17 cellular contexts compared by ENCODE assay signal in genomic region chr3:4531478-4532025, GRCh38. TPM values are rescaled to one million over a fixed set of nuclear protein-coding genes. Genes with fewer than 3 reads are reported as not detected.
DNase-seq lines count a peak whose midpoint lies in the region; ATAC-seq and TF ChIP-seq lines count a peak whose summit lies in the region.
"Had no signal": no experiment of that assay in that cellular context is flagged by ENCODE, and none has a peak within 500 bp of the region (broad histone marks: within the 10 kb centered on the region; RNA-seq: fewer than 3 reads in every experiment).

No MANE protein-coding gene starts in this region.

- TF ChIP-seq CTCF in MCF 10A (IDR thresholded peaks at IDR 0.05; ENCODE audit: unreplicated experiment) (no peak), breast epithelium (IDR thresholded peaks at IDR 0.05) (no peak), WERI-Rb-1 (IDR thresholded peaks at IDR 0.05; ENCODE audit: low read depth, low read length) (no peak), kidney epithelial cell (IDR thresholded peaks at IDR 0.05; ENCODE audit: insufficient read depth, low read length, poor library complexity, severe bottlenecking) (no peak), upper lobe of left lung (IDR thresholded peaks at IDR 0.05) (no peak)

- no peak overlapping the region for H3K27ac Mint-ChIP-seq in MCF 10A (ENCODE audit: low read depth, unreplicated experiment)

- no peak overlapping the region for H3K4me3 ChIP-seq in breast epithelium
- no peak overlapping the region for H3K4me3 ChIP-seq in WERI-Rb-1 (ENCODE audit: low read depth, low read length)
- H3K4me3 ChIP-seq in kidney epithelial cell (ENCODE audit: low read depth, low read length) = no peak overlapping the region
- H3K4me3 ChIP-seq in upper lobe of left lung = no peak overlapping the region
- H3K4me3 ChIP-seq: tibial artery had no signal

- BruUV-seq in MCF 10A (replicated peaks; lab: Mats Ljungman, UMichigan) = no TSS peak

- no peak overlapping the region for H3K4me3 Mint-ChIP-seq in MCF 10A (ENCODE audit: unreplicated experiment)

- intact Hi-C loops in MCF 10A (cut with micrococcal nuclease) = no loop called here
- intact Hi-C loops in breast epithelium (cut with DNase I; ENCODE audit: low total_unique reads) = loop anchor here (5.0 kb wide), 1 partner anchor 326 kb away; no protein-coding TSS in a partner anchor

- H3K4me1 Mint-ChIP-seq in MCF 10A (ENCODE audit: insufficient read depth, unreplicated experiment) = peaks cover 7% of the 10 kb centered on the region

- H3K4me1 ChIP-seq in breast epithelium = peaks cover 5 to 9% of the 10 kb centered on the region in 2 donors
- peaks cover 22 to 44% (median 27%) of the 10 kb centered on the region in 4 donors for H3K4me1 ChIP-seq in upper lobe of left lung

- TF ChIP-seq POLR2A in breast epithelium (IDR thresholded peaks at IDR 0.05) (no peak), upper lobe of left lung (IDR thresholded peaks at IDR 0.05) (no peak)

- H3K27me3 Mint-ChIP-seq in MCF 10A (ENCODE audit: insufficient read depth, unreplicated experiment) = no peaks in the 10 kb centered on the region

- no peaks in the 10 kb centered on the region for H3K36me3 Mint-ChIP-seq in MCF 10A (ENCODE audit: insufficient read depth, unreplicated experiment)

- H3K27ac ChIP-seq in breast epithelium (peak overlapping the region in 1 of 2 donors; percentile 21), WERI-Rb-1 (peak overlapping the region; percentile 60), upper lobe of left lung (no peak overlapping the region)
- H3K27ac ChIP-seq: parathyroid adenoma had no signal

- CTCF ChIA-PET in MCF 10A (lab: Yijun Ruan, JAX) = no interaction called here

- DNase-seq in MCF 10A (ENCODE audit: unreplicated experiment) (peak; percentile 42), breast epithelium (ENCODE audit: low spot score in 2 of 2) (no peak), WERI-Rb-1 (no peak), kidney epithelial cell (ENCODE audit: low read depth) (peak; percentile 9), upper lobe of left lung (peak in 1 of 2 donors; percentile 63), NAMALWA (ENCODE audit: low spot score) (no peak)
- DNase-seq: ACHN; activated naive CD4-positive, alpha-beta T cell; cerebellar nuclear complex; hippocampal formation; NCI-H1436 treated with DMSO at 0.1 percent for 48 hours; NCI-H524 treated with DMSO at 0.1 percent for 48 hours; SHP77 treated with DMSO at 0.1 percent for 48 hours; tibial artery had no signal

- POLR2A ChIA-PET in MCF 10A (lab: Yijun Ruan, JAX) = no interaction called here

- no peaks in the 10 kb centered on the region for H3K9me3 ChIP-seq in breast epithelium
- H3K9me3 ChIP-seq in WERI-Rb-1 (ENCODE audit: severe bottlenecking) = no peaks in the 10 kb centered on the region
- H3K9me3 ChIP-seq in upper lobe of left lung = no peaks in the 10 kb centered on the region
- H3K9me3 ChIP-seq: tibial artery had no signal

- H3K36me3 ChIP-seq in breast epithelium (no peaks in the 10 kb centered on the region), WERI-Rb-1 (no peaks in the 10 kb centered on the region), kidney epithelial cell (ENCODE audit: control insufficient read depth, insufficient read depth, low read length) (no peaks in the 10 kb centered on the region), upper lobe of left lung (no peaks in the 10 kb centered on the region)
- H3K36me3 ChIP-seq: tibial artery had no signal

- no peak for TF ChIP-seq EP300 in upper lobe of left lung (IDR thresholded peaks at IDR 0.05)

- peak; percentile 24 to 58 for ATAC-seq in upper lobe of left lung (ENCODE audit: low FRiP score in 2 of 2)
- no peak for ATAC-seq in GM19023 (IDR thresholded peaks at IDR 0.05; ENCODE audit: unreplicated experiment)
- ATAC-seq in HG02884 (IDR thresholded peaks at IDR 0.05; ENCODE audit: unreplicated experiment) = no peak

- H3K27me3 ChIP-seq in breast epithelium (no peaks in the 10 kb centered on the region), WERI-Rb-1 (ENCODE audit: insufficient read depth, low read depth, severe bottlenecking) (no peaks in the 10 kb centered on the region), kidney epithelial cell (ENCODE audit: control insufficient read depth, insufficient read depth, low read length) (no peaks in the 10 kb centered on the region), upper lobe of left lung (no peaks in the 10 kb centered on the region)
- H3K27me3 ChIP-seq: tibial artery had no signal

- no peaks in the 10 kb centered on the region for H3K9me3 Mint-ChIP-seq in MCF 10A (ENCODE audit: unreplicated experiment)

RNA-seq across cellular contexts. Expression of gene ITPR1, which starts 38.4 kb away (rescaled TPM):
- total RNA-seq in MCF 10A (2022) (7.5 and 14.3 TPM in 2 replicates), breast epithelium (100 to 1,000 TPM in 2 of 3 donors, 10 to 100 TPM in 1; 53.8 to 227 (median 174) TPM), kidney epithelial cell (8.9 and 11.2 TPM in 2 replicates), upper lobe of left lung (100 to 1,000 TPM in 1 of 6 donors, 10 to 100 TPM in 5; 55.5 to 136 (median 66.2) TPM)

Comparison
In these comparisons a context has a peak if more than half of its experiments do, and no peak if none do; other contexts are left out.
1. DNase-seq: peak in MCF 10A (single experiment) and kidney epithelial cell (single experiment); none in breast epithelium (0 of 2), WERI-Rb-1 (single experiment) and NAMALWA (single experiment).
2. ATAC-seq: peak in upper lobe of left lung (2 of 2); none in GM19023 (single experiment) and HG02884 (single experiment).